In genomic region chr2:85588218-85589044, GRCh38 we compare ENCODE assay signal across 12 cellular contexts. TPM values are rescaled to one million over a fixed set of nuclear protein-coding genes. Genes with fewer than 3 reads are reported as not detected.
DNase-seq lines count a peak whose midpoint lies in the region; ATAC-seq and TF ChIP-seq lines count a peak whose summit lies in the region.
"Had no signal": no experiment of that assay in that cellular context is flagged by ENCODE, and none has a peak within 500 bp of the region (broad histone marks: within the 10 kb centered on the region; RNA-seq: fewer than 3 reads in every experiment).

No MANE protein-coding gene starts in this region.

- H3K36me3 ChIP-seq in mesendoderm (ENCODE audit: control insufficient read depth, insufficient read depth, low read length), result no peaks in the 10 kb centered on the region
- H3K36me3 ChIP-seq in testis (ENCODE audit: low read depth, missing control alignments), result no peaks in the 10 kb centered on the region

- H3K9ac ChIP-seq in mesendoderm (ENCODE audit: low read length), result no peak overlapping the region

- no peak for ATAC-seq in GM18511 (IDR thresholded peaks at IDR 0.05; ENCODE audit: unreplicated experiment)

- no peak overlapping the region for H3K4me3 Mint-ChIP-seq in activated T-cell treated with anti-CD3 and anti-CD28 coated beads, Interleukin-2, amount 50 U/mL, for 24 hours

- H3K4ac ChIP-seq in mesendoderm (ENCODE audit: low read depth, low read length), result no peak overlapping the region

- H3K79me2 ChIP-seq in mesendoderm (ENCODE audit: control insufficient read depth, insufficient read depth, low read length), result no peaks in the 10 kb centered on the region

- H3K9me3 Mint-ChIP-seq in activated T-cell treated with anti-CD3 and anti-CD28 coated beads, Interleukin-2, amount 50 U/mL, for 24 hours, result no peaks in the 10 kb centered on the region

- H3K4me1 Mint-ChIP-seq in activated T-cell treated with anti-CD3 and anti-CD28 coated beads, Interleukin-2, amount 50 U/mL, for 24 hours (ENCODE audit: low read depth), result peaks cover 39% of the 10 kb centered on the region

- DNase-seq in activated T-cell treated with anti-CD3 and anti-CD28 coated beads, Interleukin-2, amount 50 U/mL, for 24 hours, result no peak
- DNase-seq in activated T-cell treated with anti-CD3 and anti-CD28 coated beads for 4 hours (no peak), mesendoderm (peak; percentile 43), testis (no peak), KG1 (lab: John Stamatoyannopoulos, UW) (no peak), AG08396 (ENCODE audit: low spot score) (no peak)
- DNase-seq: ACHN; effector memory CD4-positive, alpha-beta T cell; EL; hippocampal formation had no signal

- H3K23ac ChIP-seq in mesendoderm (ENCODE audit: low read length), result no peak overlapping the region

- no peak overlapping the region for H4K8ac ChIP-seq in mesendoderm (ENCODE audit: low read depth, low read length)

- H3K27ac Mint-ChIP-seq in activated T-cell treated with anti-CD3 and anti-CD28 coated beads, Interleukin-2, amount 50 U/mL, for 24 hours, result peak overlapping the region; percentile 31

- H3K27ac ChIP-seq in angular gyrus (ENCODE audit: low read depth, low read length) (peak overlapping the region; percentile 41), mesendoderm (ENCODE audit: low read depth, low read length) (no peak overlapping the region), testis (peak overlapping the region; percentile 18 to 71)

- no peak overlapping the region for H3K4me3 ChIP-seq in mesendoderm (ENCODE audit: low read length)
- no peak overlapping the region for H3K4me3 ChIP-seq in testis

- H3K27me3 ChIP-seq in mesendoderm (ENCODE audit: insufficient read depth, low read length, poor library complexity), result no peaks in the 10 kb centered on the region
- no peaks in the 10 kb centered on the region for H3K27me3 ChIP-seq in testis

- H3K4me2 ChIP-seq in mesendoderm (ENCODE audit: low read length), result no peak overlapping the region

- no peak for TF ChIP-seq POLR2A in testis (IDR thresholded peaks at IDR 0.05)

- intact Hi-C loops in testis (cut with DNase I; ENCODE audit: low total_unique reads), result no loop called here

- no peaks in the 10 kb centered on the region for H3K79me1 ChIP-seq in mesendoderm (ENCODE audit: low read length)

- H2BK5ac ChIP-seq in mesendoderm (ENCODE audit: low read length), result no peak overlapping the region

- H2BK15ac ChIP-seq in mesendoderm (replicated peaks; ENCODE audit: low read depth), result no peak overlapping the region

- H3K56ac ChIP-seq in mesendoderm (ENCODE audit: low read length), result no peak overlapping the region

- H3K18ac ChIP-seq in mesendoderm (ENCODE audit: low read length), result no peak overlapping the region

- H4K5ac ChIP-seq in mesendoderm (ENCODE audit: low read length), result no peak overlapping the region

- H2BK120ac ChIP-seq in mesendoderm (ENCODE audit: low read depth, low read length), result no peak overlapping the region

- H2AK5ac ChIP-seq in mesendoderm (ENCODE audit: low read length), result no peak overlapping the region

- no CpG with 5 or more reads among the region's 9 CpGs for WGBS in mesendoderm (ENCODE audit: extremely low coverage, insufficient coverage, low lambda C conversion rate)
- WGBS in testis, 2 donors, result 73 to 79% methylated on average over 9 of the region's 9 CpGs

- H3K4me1 ChIP-seq in mesendoderm (ENCODE audit: control insufficient read depth, low read depth, low read length) (peaks cover 11% of the 10 kb centered on the region), testis (peaks cover 52% of the 10 kb centered on the region)

- H3K36me3 Mint-ChIP-seq in activated T-cell treated with anti-CD3 and anti-CD28 coated beads, Interleukin-2, amount 50 U/mL, for 24 hours (ENCODE audit: low read depth), result peaks cover 6% of the 10 kb centered on the region

- no peak for TF ChIP-seq CTCF in testis (IDR thresholded peaks at IDR 0.05)

- no peaks in the 10 kb centered on the region for H3K27me3 Mint-ChIP-seq in activated T-cell treated with anti-CD3 and anti-CD28 coated beads, Interleukin-2, amount 50 U/mL, for 24 hours

- H3K9me3 ChIP-seq in testis, result no peaks in the 10 kb centered on the region

RNA-seq across cellular contexts. Expression of gene VAMP5, which starts 4.2 kb away (rescaled TPM):
- polyA plus RNA-seq in mesendoderm (2013, experiment 1 of 2), result 15.9 TPM
- 14.8 TPM for polyA plus RNA-seq in mesendoderm (2013, experiment 2 of 2)
- total RNA-seq in testis, result 10 to 100 TPM in 1 of 2 donors, 1 to 10 TPM in 1; 4.9 to 17.5 TPM
- 36.8 TPM for polyA plus RNA-seq in testis (ENCODE audit: insufficient read depth, low read depth, low replicate concordance)

RNA-seq across cellular contexts. Expression of gene RNF181, which starts 7.1 kb away (rescaled TPM):
- 212 TPM for polyA plus RNA-seq in mesendoderm (2013, experiment 1 of 2)
- 210 TPM for polyA plus RNA-seq in mesendoderm (2013, experiment 2 of 2)
- 100 to 1,000 TPM; 119 to 137 TPM for total RNA-seq in testis
- 189 TPM for polyA plus RNA-seq in testis (ENCODE audit: insufficient read depth, low read depth, low replicate concordance)

RNA-seq across cellular contexts. Expression of gene VAMP8, which starts 11.0 kb away (rescaled TPM):
- polyA plus RNA-seq in mesendoderm (2013, experiment 1 of 2), result 229 TPM
- 225 TPM for polyA plus RNA-seq in mesendoderm (2013, experiment 2 of 2)
- 10 to 100 TPM; 10.8 to 13.9 TPM for total RNA-seq in testis
- polyA plus RNA-seq in testis (ENCODE audit: insufficient read depth, low read depth, low replicate concordance), result 59.0 TPM

RNA-seq across cellular contexts. Expression of gene TMEM150A, which starts 14.1 kb away (rescaled TPM):
- 19.3 TPM for polyA plus RNA-seq in mesendoderm (2013, experiment 1 of 2)
- polyA plus RNA-seq in mesendoderm (2013, experiment 2 of 2), result 18.8 TPM
- total RNA-seq in testis, result 10 to 100 TPM; 33.1 to 44.0 TPM
- polyA plus RNA-seq in testis (ENCODE audit: insufficient read depth, low read depth, low replicate concordance), result 39.3 TPM

RNA-seq across cellular contexts. Expression of gene C2orf68, which starts 23.4 kb away (rescaled TPM):
- 53.1 TPM for polyA plus RNA-seq in mesendoderm (2013, experiment 1 of 2)
- 53.9 TPM for polyA plus RNA-seq in mesendoderm (2013, experiment 2 of 2)
- 10 to 100 TPM; 22.9 to 37.6 TPM for total RNA-seq in testis
- 55.7 TPM for polyA plus RNA-seq in testis (ENCODE audit: insufficient read depth, low read depth, low replicate concordance)
